ENCODE assay signal across 1 cellular context in the genomic region with DNA sequence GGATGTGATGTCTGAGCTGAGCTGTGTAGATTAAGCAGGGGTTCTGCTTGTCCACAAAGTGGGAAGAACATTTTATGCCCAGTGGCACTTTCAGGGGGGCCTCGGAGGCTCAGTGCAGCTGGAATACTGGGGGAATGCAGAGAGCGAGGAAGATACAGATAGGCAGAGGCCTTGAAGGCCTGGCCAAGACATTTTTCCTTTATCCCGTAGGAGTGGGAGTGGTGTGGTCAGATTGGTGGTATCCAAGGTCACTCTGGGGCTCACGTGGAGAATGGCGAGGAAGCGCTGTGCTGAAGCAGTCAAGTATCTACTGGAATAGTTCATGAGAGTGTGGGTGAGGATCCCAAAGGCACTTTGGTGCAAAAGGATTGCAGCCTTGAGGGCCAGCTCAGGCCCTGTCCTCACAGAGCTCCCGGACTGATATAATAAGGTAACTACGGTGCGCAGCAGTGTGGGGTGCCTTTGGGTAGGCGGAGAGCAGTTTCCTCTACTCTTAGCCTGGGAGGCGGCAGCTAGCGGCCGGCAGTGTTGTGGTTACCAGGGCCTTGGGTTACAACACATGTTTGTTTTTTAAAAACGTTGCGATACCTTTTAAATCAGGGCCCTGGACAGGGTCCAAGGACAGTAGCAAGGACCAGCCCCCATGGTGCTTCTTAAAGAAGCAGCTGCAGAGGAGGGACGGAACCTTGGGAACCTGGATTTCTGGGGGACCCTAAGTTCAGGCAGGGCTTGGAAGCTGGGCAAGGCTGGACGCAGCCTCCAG.
A peak's percentile ranks its signal among the peaks of the same experiment; 100 is the strongest.
TF ChIP-seq lines count a peak whose summit lies in the region.

No MANE protein-coding gene starts in this region.

TF ChIP-seq in HepG2, 621 proteins besides CTCF, POLR2A, EP300 and RAD21 (continued from another document and continues in another):
- TF ChIP-seq, protein P1, sequence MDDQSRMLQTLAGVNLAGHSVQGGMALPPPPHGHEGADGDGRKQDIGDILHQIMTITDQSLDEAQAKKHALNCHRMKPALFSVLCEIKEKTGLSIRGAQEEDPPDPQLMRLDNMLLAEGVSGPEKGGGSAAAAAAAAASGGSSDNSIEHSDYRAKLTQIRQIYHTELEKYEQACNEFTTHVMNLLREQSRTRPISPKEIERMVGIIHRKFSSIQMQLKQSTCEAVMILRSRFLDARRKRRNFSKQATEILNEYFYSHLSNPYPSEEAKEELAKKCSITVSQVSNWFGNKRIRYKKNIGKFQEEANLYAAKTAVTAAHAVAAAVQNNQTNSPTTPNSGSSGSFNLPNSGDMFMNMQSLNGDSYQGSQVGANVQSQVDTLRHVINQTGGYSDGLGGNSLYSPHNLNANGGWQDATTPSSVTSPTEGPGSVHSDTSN (CRISPR knock-in tag; IDR thresholded peaks at IDR 0.05; ENCODE audit: borderline replicate concordance): no peak
- TF ChIP-seq SUZ12 (IDR thresholded peaks at IDR 0.05; ENCODE audit: low read depth, low read length): no peak
- TF ChIP-seq ZNF709 (CRISPR knock-in tag; IDR thresholded peaks at IDR 0.05): no peak
- TF ChIP-seq KDM1A (CRISPR knock-in tag; IDR thresholded peaks at IDR 0.05): no peak
- TF ChIP-seq POLR2AphosphoS2 (IDR thresholded peaks at IDR 0.05; ENCODE audit: low read depth, low read length): no peak
- peak; percentile 46 for TF ChIP-seq RARA (CRISPR knock-in tag; IDR thresholded peaks at IDR 0.05)
- TF ChIP-seq ZNF773 (CRISPR knock-in tag; IDR thresholded peaks at IDR 0.05; ENCODE audit: borderline replicate concordance): no peak
- TF ChIP-seq BRD4 (CRISPR knock-in tag; IDR thresholded peaks at IDR 0.05): no peak
- no peak for TF ChIP-seq NONO (IDR thresholded peaks at IDR 0.05)
- peak; percentile 51; the same call in 1 of the 2 replicates for TF ChIP-seq NONO (CRISPR knock-in tag; conservative IDR thresholded peaks at IDR 0.05)
- TF ChIP-seq ERF (CRISPR knock-in tag; IDR thresholded peaks at IDR 0.05): no peak
- no peak for TF ChIP-seq TEAD2 (CRISPR knock-in tag; IDR thresholded peaks at IDR 0.05)
- TF ChIP-seq, protein P2, sequence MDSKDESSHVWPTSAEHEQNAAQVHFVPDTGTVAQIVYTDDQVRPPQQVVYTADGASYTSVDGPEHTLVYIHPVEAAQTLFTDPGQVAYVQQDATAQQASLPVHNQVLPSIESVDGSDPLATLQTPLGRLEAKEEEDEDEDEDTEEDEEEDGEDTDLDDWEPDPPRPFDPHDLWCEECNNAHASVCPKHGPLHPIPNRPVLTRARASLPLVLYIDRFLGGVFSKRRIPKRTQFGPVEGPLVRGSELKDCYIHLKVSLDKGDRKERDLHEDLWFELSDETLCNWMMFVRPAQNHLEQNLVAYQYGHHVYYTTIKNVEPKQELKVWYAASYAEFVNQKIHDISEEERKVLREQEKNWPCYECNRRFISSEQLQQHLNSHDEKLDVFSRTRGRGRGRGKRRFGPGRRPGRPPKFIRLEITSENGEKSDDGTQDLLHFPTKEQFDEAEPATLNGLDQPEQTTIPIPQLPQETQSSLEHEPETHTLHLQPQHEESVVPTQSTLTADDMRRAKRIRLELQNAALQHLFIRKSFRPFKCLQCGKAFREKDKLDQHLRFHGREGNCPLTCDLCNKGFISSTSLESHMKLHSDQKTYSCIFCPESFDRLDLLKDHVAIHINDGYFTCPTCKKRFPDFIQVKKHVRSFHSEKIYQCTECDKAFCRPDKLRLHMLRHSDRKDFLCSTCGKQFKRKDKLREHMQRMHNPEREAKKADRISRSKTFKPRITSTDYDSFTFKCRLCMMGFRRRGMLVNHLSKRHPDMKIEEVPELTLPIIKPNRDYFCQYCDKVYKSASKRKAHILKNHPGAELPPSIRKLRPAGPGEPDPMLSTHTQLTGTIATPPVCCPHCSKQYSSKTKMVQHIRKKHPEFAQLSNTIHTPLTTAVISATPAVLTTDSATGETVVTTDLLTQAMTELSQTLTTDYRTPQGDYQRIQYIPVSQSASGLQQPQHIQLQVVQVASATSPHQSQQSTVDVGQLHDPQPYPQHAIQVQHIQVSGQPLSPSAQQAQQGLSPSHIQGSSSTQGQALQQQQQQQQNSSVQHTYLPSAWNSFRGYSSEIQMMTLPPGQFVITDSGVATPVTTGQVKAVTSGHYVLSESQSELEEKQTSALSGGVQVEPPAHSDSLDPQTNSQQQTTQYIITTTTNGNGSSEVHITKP (CRISPR knock-in tag; IDR thresholded peaks at IDR 0.05; ENCODE audit: low read depth): no peak
- no peak for TF ChIP-seq MXD4 (CRISPR knock-in tag; IDR thresholded peaks at IDR 0.05)
- TF ChIP-seq, protein P3, sequence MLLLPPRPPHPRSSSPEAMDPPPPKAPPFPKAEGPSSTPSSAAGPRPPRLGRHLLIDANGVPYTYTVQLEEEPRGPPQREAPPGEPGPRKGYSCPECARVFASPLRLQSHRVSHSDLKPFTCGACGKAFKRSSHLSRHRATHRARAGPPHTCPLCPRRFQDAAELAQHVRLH (CRISPR knock-in tag; IDR thresholded peaks at IDR 0.05; ENCODE audit: borderline replicate concordance, low read depth): peak; percentile 45; the same call in 1 of the 2 replicates
- TF ChIP-seq, protein P4, sequence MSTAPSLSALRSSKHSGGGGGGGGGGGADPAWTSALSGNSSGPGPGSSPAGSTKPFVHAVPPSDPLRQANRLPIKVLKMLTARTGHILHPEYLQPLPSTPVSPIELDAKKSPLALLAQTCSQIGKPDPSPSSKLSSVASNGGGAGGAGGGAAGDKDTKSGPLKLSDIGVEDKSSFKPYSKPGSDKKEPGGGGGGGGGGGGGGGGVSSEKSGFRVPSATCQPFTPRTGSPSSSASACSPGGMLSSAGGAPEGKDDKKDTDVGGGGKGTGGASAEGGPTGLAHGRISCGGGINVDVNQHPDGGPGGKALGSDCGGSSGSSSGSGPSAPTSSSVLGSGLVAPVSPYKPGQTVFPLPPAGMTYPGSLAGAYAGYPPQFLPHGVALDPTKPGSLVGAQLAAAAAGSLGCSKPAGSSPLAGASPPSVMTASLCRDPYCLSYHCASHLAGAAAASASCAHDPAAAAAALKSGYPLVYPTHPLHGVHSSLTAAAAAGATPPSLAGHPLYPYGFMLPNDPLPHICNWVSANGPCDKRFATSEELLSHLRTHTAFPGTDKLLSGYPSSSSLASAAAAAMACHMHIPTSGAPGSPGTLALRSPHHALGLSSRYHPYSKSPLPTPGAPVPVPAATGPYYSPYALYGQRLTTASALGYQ (CRISPR knock-in tag; IDR thresholded peaks at IDR 0.05): 0 out of 2 replicates have a peak, but pooled peaks have one; percentile 13
- TF ChIP-seq CHD2 (IDR thresholded peaks at IDR 0.05; ENCODE audit: low read depth, low read length): no peak
- no peak for TF ChIP-seq ESRRA (CRISPR knock-in tag; IDR thresholded peaks at IDR 0.05; ENCODE audit: low read depth)
- no peak for TF ChIP-seq SRSF4 (IDR thresholded peaks at IDR 0.05; ENCODE audit: low read depth, low read length, poor library complexity, severe bottlenecking)
- TF ChIP-seq ZNF747 (CRISPR knock-in tag; IDR thresholded peaks at IDR 0.05; ENCODE audit: borderline replicate concordance): no peak
- no peak for TF ChIP-seq ZNF335 (CRISPR knock-in tag; IDR thresholded peaks at IDR 0.05)
- no peak for TF ChIP-seq ZNF33B (CRISPR knock-in tag; IDR thresholded peaks at IDR 0.05)
- TF ChIP-seq, protein P5, sequence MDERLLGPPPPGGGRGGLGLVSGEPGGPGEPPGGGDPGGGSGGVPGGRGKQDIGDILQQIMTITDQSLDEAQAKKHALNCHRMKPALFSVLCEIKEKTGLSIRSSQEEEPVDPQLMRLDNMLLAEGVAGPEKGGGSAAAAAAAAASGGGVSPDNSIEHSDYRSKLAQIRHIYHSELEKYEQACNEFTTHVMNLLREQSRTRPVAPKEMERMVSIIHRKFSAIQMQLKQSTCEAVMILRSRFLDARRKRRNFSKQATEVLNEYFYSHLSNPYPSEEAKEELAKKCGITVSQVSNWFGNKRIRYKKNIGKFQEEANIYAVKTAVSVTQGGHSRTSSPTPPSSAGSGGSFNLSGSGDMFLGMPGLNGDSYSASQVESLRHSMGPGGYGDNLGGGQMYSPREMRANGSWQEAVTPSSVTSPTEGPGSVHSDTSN (CRISPR knock-in tag; IDR thresholded peaks at IDR 0.05): no peak
- TF ChIP-seq, protein P6, sequence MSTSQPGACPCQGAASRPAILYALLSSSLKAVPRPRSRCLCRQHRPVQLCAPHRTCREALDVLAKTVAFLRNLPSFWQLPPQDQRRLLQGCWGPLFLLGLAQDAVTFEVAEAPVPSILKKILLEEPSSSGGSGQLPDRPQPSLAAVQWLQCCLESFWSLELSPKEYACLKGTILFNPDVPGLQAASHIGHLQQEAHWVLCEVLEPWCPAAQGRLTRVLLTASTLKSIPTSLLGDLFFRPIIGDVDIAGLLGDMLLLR (CRISPR knock-in tag; IDR thresholded peaks at IDR 0.05): no peak
- no peak for TF ChIP-seq ATM (IDR thresholded peaks at IDR 0.05; ENCODE audit: borderline replicate concordance)
- TF ChIP-seq ZNF577 (CRISPR knock-in tag; IDR thresholded peaks at IDR 0.05; ENCODE audit: borderline replicate concordance, low read depth): no peak
- no peak for TF ChIP-seq HNRNPK (IDR thresholded peaks at IDR 0.05; ENCODE audit: low read depth, low read length, poor library complexity, severe bottlenecking)
- TF ChIP-seq SP2 (CRISPR knock-in tag; IDR thresholded peaks at IDR 0.05): no peak
- no peak for TF ChIP-seq ZNF34 (CRISPR knock-in tag; IDR thresholded peaks at IDR 0.05; ENCODE audit: borderline replicate concordance)
- TF ChIP-seq ZNF136 (CRISPR knock-in tag; IDR thresholded peaks at IDR 0.05; ENCODE audit: low read depth): no peak; the same call in 1 of the 2 replicates
- no peak for TF ChIP-seq SSRP1 (CRISPR knock-in tag; IDR thresholded peaks at IDR 0.05)
- peak; percentile 73; the same call in 1 of the 2 replicates for TF ChIP-seq KDM2A (CRISPR knock-in tag; IDR thresholded peaks at IDR 0.05; ENCODE audit: borderline replicate concordance, low read depth)
- TF ChIP-seq SRY (CRISPR knock-in tag; IDR thresholded peaks at IDR 0.05): no peak
- TF ChIP-seq, protein P7, sequence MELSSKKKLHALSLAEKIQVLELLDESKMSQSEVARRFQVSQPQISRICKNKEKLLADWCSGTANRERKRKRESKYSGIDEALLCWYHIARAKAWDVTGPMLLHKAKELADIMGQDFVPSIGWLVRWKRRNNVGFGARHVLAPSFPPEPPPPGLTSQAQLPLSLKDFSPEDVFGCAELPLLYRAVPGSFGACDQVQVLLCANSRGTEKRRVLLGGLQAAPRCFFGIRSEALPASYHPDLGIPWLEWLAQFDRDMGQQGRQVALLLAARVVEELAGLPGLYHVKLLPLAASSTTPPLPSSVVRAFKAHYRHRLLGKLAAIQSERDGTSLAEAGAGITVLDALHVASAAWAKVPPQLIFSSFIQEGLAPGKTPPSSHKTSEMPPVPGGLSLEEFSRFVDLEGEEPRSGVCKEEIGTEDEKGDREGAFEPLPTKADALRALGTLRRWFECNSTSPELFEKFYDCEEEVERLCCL (CRISPR knock-in tag; IDR thresholded peaks at IDR 0.05; ENCODE audit: borderline replicate concordance): no peak
- TF ChIP-seq ZBTB21 (CRISPR knock-in tag; IDR thresholded peaks at IDR 0.05): no peak; the same call in 1 of the 2 replicates
- peak; percentile 75; the same call in 1 of the 2 replicates for TF ChIP-seq FOXK1 (CRISPR knock-in tag; IDR thresholded peaks at IDR 0.05; ENCODE audit: borderline replicate concordance, low read depth)
- TF ChIP-seq ZNF430 (CRISPR knock-in tag; IDR thresholded peaks at IDR 0.05): peak; percentile 56; the same call in 1 of the 2 replicates
- no peak for TF ChIP-seq ZNF354B (CRISPR knock-in tag; IDR thresholded peaks at IDR 0.05)
- TF ChIP-seq, protein P8, sequence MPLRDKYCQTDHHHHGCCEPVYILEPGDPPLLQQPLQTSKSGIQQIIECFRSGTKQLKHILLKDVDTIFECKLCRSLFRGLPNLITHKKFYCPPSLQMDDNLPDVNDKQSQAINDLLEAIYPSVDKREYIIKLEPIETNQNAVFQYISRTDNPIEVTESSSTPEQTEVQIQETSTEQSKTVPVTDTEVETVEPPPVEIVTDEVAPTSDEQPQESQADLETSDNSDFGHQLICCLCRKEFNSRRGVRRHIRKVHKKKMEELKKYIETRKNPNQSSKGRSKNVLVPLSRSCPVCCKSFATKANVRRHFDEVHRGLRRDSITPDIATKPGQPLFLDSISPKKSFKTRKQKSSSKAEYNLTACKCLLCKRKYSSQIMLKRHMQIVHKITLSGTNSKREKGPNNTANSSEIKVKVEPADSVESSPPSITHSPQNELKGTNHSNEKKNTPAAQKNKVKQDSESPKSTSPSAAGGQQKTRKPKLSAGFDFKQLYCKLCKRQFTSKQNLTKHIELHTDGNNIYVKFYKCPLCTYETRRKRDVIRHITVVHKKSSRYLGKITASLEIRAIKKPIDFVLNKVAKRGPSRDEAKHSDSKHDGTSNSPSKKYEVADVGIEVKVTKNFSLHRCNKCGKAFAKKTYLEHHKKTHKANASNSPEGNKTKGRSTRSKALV (CRISPR knock-in tag; IDR thresholded peaks at IDR 0.05): peak; percentile 88
- TF ChIP-seq SALL2 (CRISPR knock-in tag; IDR thresholded peaks at IDR 0.05): peak; percentile 55; the same call in 1 of the 2 replicates
- no peak for TF ChIP-seq ZNF570 (CRISPR knock-in tag; IDR thresholded peaks at IDR 0.05; ENCODE audit: borderline replicate concordance)
- TF ChIP-seq, protein P9, sequence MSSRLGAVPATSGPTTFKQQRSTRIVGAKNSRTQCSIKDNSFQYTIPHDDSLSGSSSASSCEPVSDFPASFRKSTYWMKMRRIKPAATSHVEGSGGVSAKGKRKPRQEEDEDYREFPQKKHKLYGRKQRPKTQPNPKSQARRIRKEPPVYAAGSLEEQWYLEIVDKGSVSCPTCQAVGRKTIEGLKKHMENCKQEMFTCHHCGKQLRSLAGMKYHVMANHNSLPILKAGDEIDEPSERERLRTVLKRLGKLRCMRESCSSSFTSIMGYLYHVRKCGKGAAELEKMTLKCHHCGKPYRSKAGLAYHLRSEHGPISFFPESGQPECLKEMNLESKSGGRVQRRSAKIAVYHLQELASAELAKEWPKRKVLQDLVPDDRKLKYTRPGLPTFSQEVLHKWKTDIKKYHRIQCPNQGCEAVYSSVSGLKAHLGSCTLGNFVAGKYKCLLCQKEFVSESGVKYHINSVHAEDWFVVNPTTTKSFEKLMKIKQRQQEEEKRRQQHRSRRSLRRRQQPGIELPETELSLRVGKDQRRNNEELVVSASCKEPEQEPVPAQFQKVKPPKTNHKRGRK (CRISPR knock-in tag; IDR thresholded peaks at IDR 0.05): no peak
- TF ChIP-seq HDAC1 (CRISPR knock-in tag; IDR thresholded peaks at IDR 0.05): peak; percentile 84
- peak; percentile 49 for TF ChIP-seq RFX1 (IDR thresholded peaks at IDR 0.05)
- TF ChIP-seq, protein P10, sequence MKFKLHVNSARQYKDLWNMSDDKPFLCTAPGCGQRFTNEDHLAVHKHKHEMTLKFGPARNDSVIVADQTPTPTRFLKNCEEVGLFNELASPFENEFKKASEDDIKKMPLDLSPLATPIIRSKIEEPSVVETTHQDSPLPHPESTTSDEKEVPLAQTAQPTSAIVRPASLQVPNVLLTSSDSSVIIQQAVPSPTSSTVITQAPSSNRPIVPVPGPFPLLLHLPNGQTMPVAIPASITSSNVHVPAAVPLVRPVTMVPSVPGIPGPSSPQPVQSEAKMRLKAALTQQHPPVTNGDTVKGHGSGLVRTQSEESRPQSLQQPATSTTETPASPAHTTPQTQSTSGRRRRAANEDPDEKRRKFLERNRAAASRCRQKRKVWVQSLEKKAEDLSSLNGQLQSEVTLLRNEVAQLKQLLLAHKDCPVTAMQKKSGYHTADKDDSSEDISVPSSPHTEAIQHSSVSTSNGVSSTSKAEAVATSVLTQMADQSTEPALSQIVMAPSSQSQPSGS (CRISPR knock-in tag; IDR thresholded peaks at IDR 0.05): peak; percentile 77
- no peak for TF ChIP-seq KLF9 (CRISPR knock-in tag; IDR thresholded peaks at IDR 0.05; ENCODE audit: low read depth)
- TF ChIP-seq ZNF652 (CRISPR knock-in tag; IDR thresholded peaks at IDR 0.05; ENCODE audit: borderline replicate concordance, low read depth): peak; percentile 45; the same call in 1 of the 2 replicates
- peak; percentile 72; the same call in 1 of the 2 replicates for TF ChIP-seq ZNF292 (CRISPR knock-in tag; IDR thresholded peaks at IDR 0.05; ENCODE audit: borderline replicate concordance, low read depth)
- TF ChIP-seq GABPB1 (CRISPR knock-in tag; IDR thresholded peaks at IDR 0.05): no peak
